8 cellular contexts compared by ENCODE assay signal in genomic region chr2:166376488-166376828, GRCh38. TPM values are rescaled to one million over a fixed set of nuclear protein-coding genes. Genes with fewer than 3 reads are reported as not detected.
A peak's percentile ranks its signal among the peaks of the same experiment; 100 is the strongest.
DNase-seq lines count a peak whose midpoint lies in the region; ATAC-seq and TF ChIP-seq lines count a peak whose summit lies in the region.

No MANE protein-coding gene starts in this region.

- TF ChIP-seq CTCF in fibroblast of the aortic adventitia (IDR thresholded peaks at IDR 0.05; ENCODE audit: insufficient read depth, low read length) (no peak), prostate gland (IDR thresholded peaks at IDR 0.05) (no peak)

- H3K36me3 ChIP-seq in SK-N-MC (ENCODE audit: insufficient read depth, low read length), result no peaks in the 10 kb centered on the region
- no peaks in the 10 kb centered on the region for H3K36me3 ChIP-seq in prostate gland

- 15% methylated on average over 11 of the region's 11 CpGs for WGBS in prostate gland

- no peak for TF ChIP-seq POLR2A in prostate gland (IDR thresholded peaks at IDR 0.05)

- DNase-seq in SK-N-MC (ENCODE audit: low read depth, low spot score) (no peak), fibroblast of the aortic adventitia (ENCODE audit: low read depth) (no peak), prostate gland (ENCODE audit: low spot score) (no peak), LoVo (ENCODE audit: low spot score) (no peak)
- DNase-seq in activated CD8-positive, alpha-beta memory T cell treated with anti-CD3 and anti-CD28 coated beads, Interleukin-2, amount 50 U/mL, for 4 hours, result no peak

- peak; percentile 6 for ATAC-seq in GM18907 (IDR thresholded peaks at IDR 0.05; ENCODE audit: unreplicated experiment)
- ATAC-seq in HG02642 (IDR thresholded peaks at IDR 0.05; ENCODE audit: poor library complexity, unreplicated experiment), result no peak
- no peak for ATAC-seq in GM18873 (IDR thresholded peaks at IDR 0.05; ENCODE audit: low FRiP score, unreplicated experiment)

- H3K27ac ChIP-seq in SK-N-MC (no peak overlapping the region), prostate gland (no peak overlapping the region)

- H3K27me3 ChIP-seq in prostate gland (replicated peaks; ENCODE audit: insufficient read depth), result no peaks in the 10 kb centered on the region

- H3K9me3 ChIP-seq in SK-N-MC (ENCODE audit: low read depth, low read length), result no peaks in the 10 kb centered on the region
- H3K9me3 ChIP-seq in prostate gland, result no peaks in the 10 kb centered on the region

- intact Hi-C loops in prostate gland (cut with DNase I), result no loop called here

- peak overlapping the region; percentile 80 for H3K4me3 ChIP-seq in SK-N-MC
- peak overlapping the region; percentile 74 for H3K4me3 ChIP-seq in fibroblast of the aortic adventitia (ENCODE audit: low read depth, low read length)
- H3K4me3 ChIP-seq in prostate gland, result peak overlapping the region; percentile 31 to 37

- H3K9ac ChIP-seq in SK-N-MC (ENCODE audit: insufficient read length), result no peak overlapping the region

- H3K4me1 ChIP-seq in prostate gland (replicated peaks), result no peaks in the 10 kb centered on the region

RNA-seq across cellular contexts. Expression of gene SCN9A, which starts 0.7 kb away (rescaled TPM):
- total RNA-seq in fibroblast of the aortic adventitia (ENCODE audit: low replicate concordance), result 14.0 and 22.9 TPM in 2 replicates
- 10 to 100 TPM in 1 of 2 donors, under 1 TPM in 1; 0.46 to 44.1 TPM for total RNA-seq in prostate gland
